In genomic region chr6:125798734-125799510, GRCh38 we compare ENCODE assay signal across 9 cellular contexts. TPM values are rescaled to one million over a fixed set of nuclear protein-coding genes. Genes with fewer than 3 reads are reported as not detected.
DNase-seq lines count a peak whose midpoint lies in the region; ATAC-seq and TF ChIP-seq lines count a peak whose summit lies in the region.
"Had no signal": no experiment of that assay in that cellular context is flagged by ENCODE, and none has a peak within 500 bp of the region (broad histone marks: within the 10 kb centered on the region; RNA-seq: fewer than 3 reads in every experiment).

No MANE protein-coding gene starts in this region.

- CTCF ChIA-PET in naive thymus-derived CD4-positive, alpha-beta T cell (lab: Charles Lee): interaction anchor here (1.1 kb wide), 1 partner anchor 9 kb away, joined by 3 read pairs; no protein-coding TSS in a partner anchor

- H3K4me1 ChIP-seq in naive thymus-derived CD4-positive, alpha-beta T cell (ENCODE audit: control insufficient read depth in 2 of 2, insufficient read depth in 2 of 2, low read length in 2 of 2): peaks cover under 1 to 4% of the 10 kb centered on the region in 2 donors
- H3K4me1 ChIP-seq in testis: no peaks in the 10 kb centered on the region

- H3K4me3 ChIP-seq in NB4 (ENCODE audit: low read depth, low read length): no peak overlapping the region
- no peak overlapping the region for H3K4me3 ChIP-seq in naive thymus-derived CD4-positive, alpha-beta T cell (ENCODE audit: low read length)
- H3K4me3 ChIP-seq in testis: no peak overlapping the region
- no peak overlapping the region for H3K4me3 ChIP-seq in lower leg skin (ENCODE audit: low read depth, poor library complexity, severe bottlenecking)
- H3K4me3 ChIP-seq: esophagus squamous epithelium had no signal

- H3K27ac Mint-ChIP-seq in naive thymus-derived CD4-positive, alpha-beta T cell: peak overlapping the region in 1 of 9 donors; percentile 34

- no peaks in the 10 kb centered on the region for H3K27me3 Mint-ChIP-seq in naive thymus-derived CD4-positive, alpha-beta T cell

- no peaks in the 10 kb centered on the region for H3K27me3 ChIP-seq in naive thymus-derived CD4-positive, alpha-beta T cell (ENCODE audit: control insufficient read depth in 2 of 2, insufficient read depth in 2 of 2, low read length in 2 of 2)
- H3K27me3 ChIP-seq in testis: no peaks in the 10 kb centered on the region
- H3K27me3 ChIP-seq: esophagus squamous epithelium had no signal

- peaks cover 27 to 54% (median 40%) of the 10 kb centered on the region in 7 donors for H3K4me1 Mint-ChIP-seq in naive thymus-derived CD4-positive, alpha-beta T cell

- intact Hi-C loops in naive thymus-derived CD4-positive, alpha-beta T cell (cut with micrococcal nuclease): loop anchor here in 1 of 2 donors (2.0 kb wide), 1 partner anchor 16 kb away; no protein-coding TSS in a partner anchor
- intact Hi-C loops in Right ventricle myocardium superior (cut with DNase I) (loop anchor here (5.0 kb wide), 1 partner anchor 158 kb away; the partner anchor contains the start of gene HINT3), testis (cut with DNase I; ENCODE audit: low total_unique reads) (no loop called here), lower leg skin (cut with DNase I; ENCODE audit: low total_unique reads) (no loop called here)

- H3K36me3 ChIP-seq in naive thymus-derived CD4-positive, alpha-beta T cell (ENCODE audit: control insufficient read depth in 2 of 3, insufficient read depth in 3 of 3, low read length in 3 of 3): no peaks in the 10 kb centered on the region
- H3K36me3 ChIP-seq in testis (ENCODE audit: low read depth, missing control alignments): no peaks in the 10 kb centered on the region

- TF ChIP-seq CTCF in NB4 (IDR thresholded peaks at IDR 0.05; ENCODE audit: low read depth, low read length) (no peak), testis (IDR thresholded peaks at IDR 0.05) (no peak), lower leg skin (IDR thresholded peaks at IDR 0.05) (no peak)

- peaks cover 13 to 39% (median 18%) of the 10 kb centered on the region in 5 donors for H3K36me3 Mint-ChIP-seq in naive thymus-derived CD4-positive, alpha-beta T cell

- H3K4me3 Mint-ChIP-seq in naive thymus-derived CD4-positive, alpha-beta T cell: no peak overlapping the region

- H3K9me3 ChIP-seq in naive thymus-derived CD4-positive, alpha-beta T cell (ENCODE audit: control insufficient read depth in 2 of 3, low read length in 3 of 3): no peaks in the 10 kb centered on the region
- H3K9me3 ChIP-seq in testis: no peaks in the 10 kb centered on the region
- H3K9me3 ChIP-seq: esophagus squamous epithelium had no signal

- peak; percentile 81 for ATAC-seq in GM18861 (IDR thresholded peaks at IDR 0.05; ENCODE audit: unreplicated experiment)
- peak; percentile 80 for ATAC-seq in HG02759 (IDR thresholded peaks at IDR 0.05; ENCODE audit: unreplicated experiment)
- ATAC-seq in naive thymus-derived CD4-positive, alpha-beta T cell: peak; percentile 51
- no peak for ATAC-seq in Right ventricle myocardium superior (ENCODE audit: poor library complexity)

- no peak overlapping the region for H3K27ac ChIP-seq in naive thymus-derived CD4-positive, alpha-beta T cell (ENCODE audit: low read depth, low read length)
- no peak overlapping the region for H3K27ac ChIP-seq in testis
- H3K27ac ChIP-seq: esophagus squamous epithelium had no signal

- DNase-seq in NB4 (ENCODE audit: low read depth) (peak; percentile 74), DMS153 (lab: John Stamatoyannopoulos, UW) (no peak), Right ventricle myocardium superior (no peak), testis (no peak), lower leg skin (ENCODE audit: low spot score in 2 of 2) (no peak)
- DNase-seq in naive thymus-derived CD4-positive, alpha-beta T cell: no peak
- DNase-seq: esophagus squamous epithelium had no signal

- POLR2A ChIA-PET in naive thymus-derived CD4-positive, alpha-beta T cell (lab: Charles Lee): interaction anchor here (1.8 kb wide), 1 partner anchor 9 kb away, joined by 5 read pairs; the partner anchor contains the start of gene NCOA7

- TF ChIP-seq POLR2A in NB4 (IDR thresholded peaks at IDR 0.05; ENCODE audit: extremely low read depth, insufficient read length) (no peak), testis (IDR thresholded peaks at IDR 0.05) (no peak), lower leg skin (IDR thresholded peaks at IDR 0.05) (no peak)

- WGBS in testis, 2 donors: 82 to 93% methylated on average over 6 of the region's 6 CpGs
- WGBS in lower leg skin, 2 donors: 79 to 87% methylated on average over 6 of the region's 6 CpGs

- no peaks in the 10 kb centered on the region for H3K9me3 Mint-ChIP-seq in naive thymus-derived CD4-positive, alpha-beta T cell

RNA-seq across cellular contexts. Expression of gene NCOA7, which starts 8.2 kb away (rescaled TPM):
- total RNA-seq in naive thymus-derived CD4-positive, alpha-beta T cell: 10 to 100 TPM; 30.6 to 55.6 (median 38.0) TPM
- polyA plus RNA-seq in naive thymus-derived CD4-positive, alpha-beta T cell: 10 to 100 TPM; 12.8 to 23.4 TPM
- 12.7 TPM for total RNA-seq in Right ventricle myocardium superior
- 10 to 100 TPM; 18.9 to 26.7 TPM for total RNA-seq in testis
- 7.5 TPM for polyA plus RNA-seq in testis (ENCODE audit: insufficient read depth, low read depth, low replicate concordance)
- total RNA-seq in lower leg skin: 10 to 100 TPM in 3 of 4 donors, 1 to 10 TPM in 1; 6.8 to 14.9 (median 13.3) TPM

RNA-seq across cellular contexts. Expression of gene HEY2, which starts 49.5 kb away (rescaled TPM):
- total RNA-seq in naive thymus-derived CD4-positive, alpha-beta T cell: under 1 TPM in 3 of 5 experiments, not detected in 2; 0.34 to 0.46 (median 0.46) TPM
- polyA plus RNA-seq in naive thymus-derived CD4-positive, alpha-beta T cell: under 1 TPM; 0.14 to 0.44 TPM
- 60.6 TPM for total RNA-seq in Right ventricle myocardium superior
- total RNA-seq in testis: 1 to 10 TPM; 7.3 to 8.7 TPM
- polyA plus RNA-seq in testis (ENCODE audit: insufficient read depth, low read depth, low replicate concordance): 12.3 TPM
- 1 to 10 TPM in 2 of 4 donors, under 1 TPM in 2; 0.65 to 2.9 (median 1.5) TPM for total RNA-seq in lower leg skin
